Comparison of ENCODE assay signal across 1 cellular context in the genomic region with DNA sequence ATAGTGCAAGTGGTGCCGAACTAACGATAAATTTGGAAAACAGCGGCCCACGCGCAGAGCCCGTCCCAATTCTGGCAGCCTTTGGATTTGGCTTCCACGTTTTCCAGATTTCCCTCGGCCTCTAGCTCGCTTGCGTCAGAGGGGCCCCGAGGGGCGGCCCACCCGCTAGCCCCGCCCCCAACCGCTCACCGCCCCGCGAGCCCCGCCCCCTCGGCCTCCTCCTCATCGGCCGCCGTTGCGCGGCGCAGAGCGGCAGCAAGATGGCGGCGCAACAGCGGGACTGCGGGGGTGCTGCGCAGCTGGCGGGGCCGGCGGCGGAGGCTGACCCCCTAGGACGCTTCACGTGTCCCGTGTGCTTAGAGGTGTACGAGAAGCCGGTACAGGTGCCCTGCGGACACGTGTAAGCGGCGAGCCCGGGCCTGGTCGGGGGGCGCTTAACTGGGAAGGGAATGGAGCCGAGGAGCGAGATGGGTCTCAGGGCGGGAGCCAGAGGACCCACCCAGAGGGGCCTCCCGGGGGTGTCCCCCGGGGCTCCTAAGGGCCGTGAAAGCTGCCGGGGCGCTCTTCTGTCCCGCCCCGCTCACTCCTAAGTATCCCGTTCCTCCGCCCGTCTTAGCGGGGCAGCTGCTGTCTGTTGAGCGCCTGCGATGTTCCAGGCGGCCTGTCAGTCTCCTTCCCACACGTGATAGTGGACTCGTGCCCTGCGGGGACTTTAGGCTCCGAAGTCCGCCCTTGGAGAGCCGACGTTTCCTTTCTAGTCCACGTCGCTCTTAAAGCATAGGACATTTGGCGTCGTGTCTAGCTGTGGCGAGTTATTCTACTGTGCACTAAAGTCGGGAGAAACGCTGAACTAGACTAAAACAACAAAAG.
TF ChIP-seq lines count a peak whose summit lies in the region.

A gene with protein sequence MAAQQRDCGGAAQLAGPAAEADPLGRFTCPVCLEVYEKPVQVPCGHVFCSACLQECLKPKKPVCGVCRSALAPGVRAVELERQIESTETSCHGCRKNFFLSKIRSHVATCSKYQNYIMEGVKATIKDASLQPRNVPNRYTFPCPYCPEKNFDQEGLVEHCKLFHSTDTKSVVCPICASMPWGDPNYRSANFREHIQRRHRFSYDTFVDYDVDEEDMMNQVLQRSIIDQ (plus strand): TSS at position 245 of the 870 bp plus-strand sequence. CDS start 16 bp downstream, at position 261.

TF ChIP-seq in K562, 482 proteins besides CTCF, POLR2A, EP300 and RAD21 (continued from another document and continues in another):
- TF ChIP-seq NRF1 (conservative IDR thresholded peaks at IDR 0.05 in 1 of 2, IDR thresholded peaks at IDR 0.05 in 1 of 2) (peak; percentile 84 to 86), EHMT2 (IDR thresholded peaks at IDR 0.05) (no peak), KAT8 (IDR thresholded peaks at IDR 0.05; ENCODE audit: low read depth) (no peak), FIP1L1 (IDR thresholded peaks at IDR 0.05; ENCODE audit: low read depth, low read length, poor library complexity, severe bottlenecking) (peak; percentile 41), CBFA2T3 (IDR thresholded peaks at IDR 0.05) (peak; percentile 13; the same call in 1 of the 2 replicates), PRPF4 (IDR thresholded peaks at IDR 0.05; ENCODE audit: insufficient read depth, low read depth, low read length, poor library complexity, severe bottlenecking) (no peak), GATAD2A (IDR thresholded peaks at IDR 0.05) (no peak), C11orf30 (IDR thresholded peaks at IDR 0.05; ENCODE audit: low read depth) (peak; percentile 70), HDAC3 (IDR thresholded peaks at IDR 0.05; ENCODE audit: borderline replicate concordance, partially characterized antibody) (no peak), ZBTB17 (CRISPR knock-in tag; IDR thresholded peaks at IDR 0.05) (no peak), PYGO2 (tag; IDR thresholded peaks at IDR 0.05) (no peak), HDAC1 (IDR thresholded peaks at IDR 0.05) (peak in 1 of 2 experiments; percentile 85; a peak in 2 of 4 replicates), HDAC2 (IDR thresholded peaks at IDR 0.05) (no peak), ARNT (IDR thresholded peaks at IDR 0.05) (0 out of 4 replicates have a peak, but pooled peaks have one; percentile 5 to 61), RNF2 (IDR thresholded peaks at IDR 0.05) (0 out of 2 replicates have a peak, but pooled peaks have one; percentile 8), U2AF2 (optimal IDR thresholded peaks at IDR 0.05; ENCODE audit: low read depth, low read length) (no peak), RBM14 (IDR thresholded peaks at IDR 0.05; ENCODE audit: borderline replicate concordance, insufficient read depth, low read depth, low read length) (0 out of 2 replicates have a peak, but pooled peaks have one; percentile 84), CCNT2 (IDR thresholded peaks at IDR 0.05; ENCODE audit: borderline replicate concordance, extremely low read depth, insufficient read length, low read depth, low read length) (peak; percentile 42), MCM7 (IDR thresholded peaks at IDR 0.05) (no peak), TOE1 (IDR thresholded peaks at IDR 0.05; ENCODE audit: borderline replicate concordance) (peak; percentile 86), TOE1 (CRISPR knock-in tag; IDR thresholded peaks at IDR 0.05; ENCODE audit: borderline replicate concordance, low read depth) (no peak), KDM1A (IDR thresholded peaks at IDR 0.05) (no peak), MTF1 (CRISPR knock-in tag; IDR thresholded peaks at IDR 0.05; ENCODE audit: borderline replicate concordance) (no peak)
- TF ChIP-seq, protein P1, sequence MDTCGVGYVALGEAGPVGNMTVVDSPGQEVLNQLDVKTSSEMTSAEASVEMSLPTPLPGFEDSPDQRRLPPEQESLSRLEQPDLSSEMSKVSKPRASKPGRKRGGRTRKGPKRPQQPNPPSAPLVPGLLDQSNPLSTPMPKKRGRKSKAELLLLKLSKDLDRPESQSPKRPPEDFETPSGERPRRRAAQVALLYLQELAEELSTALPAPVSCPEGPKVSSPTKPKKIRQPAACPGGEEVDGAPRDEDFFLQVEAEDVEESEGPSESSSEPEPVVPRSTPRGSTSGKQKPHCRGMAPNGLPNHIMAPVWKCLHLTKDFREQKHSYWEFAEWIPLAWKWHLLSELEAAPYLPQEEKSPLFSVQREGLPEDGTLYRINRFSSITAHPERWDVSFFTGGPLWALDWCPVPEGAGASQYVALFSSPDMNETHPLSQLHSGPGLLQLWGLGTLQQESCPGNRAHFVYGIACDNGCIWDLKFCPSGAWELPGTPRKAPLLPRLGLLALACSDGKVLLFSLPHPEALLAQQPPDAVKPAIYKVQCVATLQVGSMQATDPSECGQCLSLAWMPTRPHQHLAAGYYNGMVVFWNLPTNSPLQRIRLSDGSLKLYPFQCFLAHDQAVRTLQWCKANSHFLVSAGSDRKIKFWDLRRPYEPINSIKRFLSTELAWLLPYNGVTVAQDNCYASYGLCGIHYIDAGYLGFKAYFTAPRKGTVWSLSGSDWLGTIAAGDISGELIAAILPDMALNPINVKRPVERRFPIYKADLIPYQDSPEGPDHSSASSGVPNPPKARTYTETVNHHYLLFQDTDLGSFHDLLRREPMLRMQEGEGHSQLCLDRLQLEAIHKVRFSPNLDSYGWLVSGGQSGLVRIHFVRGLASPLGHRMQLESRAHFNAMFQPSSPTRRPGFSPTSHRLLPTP (IDR thresholded peaks at IDR 0.05; ENCODE audit: borderline replicate concordance, extremely low read depth, insufficient read length) = peak; percentile 54
- TF ChIP-seq, protein P2, sequence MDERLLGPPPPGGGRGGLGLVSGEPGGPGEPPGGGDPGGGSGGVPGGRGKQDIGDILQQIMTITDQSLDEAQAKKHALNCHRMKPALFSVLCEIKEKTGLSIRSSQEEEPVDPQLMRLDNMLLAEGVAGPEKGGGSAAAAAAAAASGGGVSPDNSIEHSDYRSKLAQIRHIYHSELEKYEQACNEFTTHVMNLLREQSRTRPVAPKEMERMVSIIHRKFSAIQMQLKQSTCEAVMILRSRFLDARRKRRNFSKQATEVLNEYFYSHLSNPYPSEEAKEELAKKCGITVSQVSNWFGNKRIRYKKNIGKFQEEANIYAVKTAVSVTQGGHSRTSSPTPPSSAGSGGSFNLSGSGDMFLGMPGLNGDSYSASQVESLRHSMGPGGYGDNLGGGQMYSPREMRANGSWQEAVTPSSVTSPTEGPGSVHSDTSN (CRISPR knock-in tag; IDR thresholded peaks at IDR 0.05; ENCODE audit: low read depth) = no peak
- TF ChIP-seq, protein P2 (tag; conservative IDR thresholded peaks at IDR 0.05; ENCODE audit: low read depth) = 0 out of 2 replicates have a peak, but pooled peaks have one; percentile 35
- TF ChIP-seq, protein P3, sequence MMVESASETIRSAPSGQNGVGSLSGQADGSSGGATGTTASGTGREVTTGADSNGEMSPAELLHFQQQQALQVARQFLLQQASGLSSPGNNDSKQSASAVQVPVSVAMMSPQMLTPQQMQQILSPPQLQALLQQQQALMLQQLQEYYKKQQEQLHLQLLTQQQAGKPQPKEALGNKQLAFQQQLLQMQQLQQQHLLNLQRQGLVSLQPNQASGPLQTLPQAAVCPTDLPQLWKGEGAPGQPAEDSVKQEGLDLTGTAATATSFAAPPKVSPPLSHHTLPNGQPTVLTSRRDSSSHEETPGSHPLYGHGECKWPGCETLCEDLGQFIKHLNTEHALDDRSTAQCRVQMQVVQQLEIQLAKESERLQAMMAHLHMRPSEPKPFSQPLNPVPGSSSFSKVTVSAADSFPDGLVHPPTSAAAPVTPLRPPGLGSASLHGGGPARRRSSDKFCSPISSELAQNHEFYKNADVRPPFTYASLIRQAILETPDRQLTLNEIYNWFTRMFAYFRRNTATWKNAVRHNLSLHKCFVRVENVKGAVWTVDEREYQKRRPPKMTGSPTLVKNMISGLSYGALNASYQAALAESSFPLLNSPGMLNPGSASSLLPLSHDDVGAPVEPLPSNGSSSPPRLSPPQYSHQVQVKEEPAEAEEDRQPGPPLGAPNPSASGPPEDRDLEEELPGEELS (CRISPR knock-in tag; IDR thresholded peaks at IDR 0.05; ENCODE audit: borderline replicate concordance) = 0 out of 2 replicates have a peak, but pooled peaks have one; percentile 64
- TF ChIP-seq, protein P4, sequence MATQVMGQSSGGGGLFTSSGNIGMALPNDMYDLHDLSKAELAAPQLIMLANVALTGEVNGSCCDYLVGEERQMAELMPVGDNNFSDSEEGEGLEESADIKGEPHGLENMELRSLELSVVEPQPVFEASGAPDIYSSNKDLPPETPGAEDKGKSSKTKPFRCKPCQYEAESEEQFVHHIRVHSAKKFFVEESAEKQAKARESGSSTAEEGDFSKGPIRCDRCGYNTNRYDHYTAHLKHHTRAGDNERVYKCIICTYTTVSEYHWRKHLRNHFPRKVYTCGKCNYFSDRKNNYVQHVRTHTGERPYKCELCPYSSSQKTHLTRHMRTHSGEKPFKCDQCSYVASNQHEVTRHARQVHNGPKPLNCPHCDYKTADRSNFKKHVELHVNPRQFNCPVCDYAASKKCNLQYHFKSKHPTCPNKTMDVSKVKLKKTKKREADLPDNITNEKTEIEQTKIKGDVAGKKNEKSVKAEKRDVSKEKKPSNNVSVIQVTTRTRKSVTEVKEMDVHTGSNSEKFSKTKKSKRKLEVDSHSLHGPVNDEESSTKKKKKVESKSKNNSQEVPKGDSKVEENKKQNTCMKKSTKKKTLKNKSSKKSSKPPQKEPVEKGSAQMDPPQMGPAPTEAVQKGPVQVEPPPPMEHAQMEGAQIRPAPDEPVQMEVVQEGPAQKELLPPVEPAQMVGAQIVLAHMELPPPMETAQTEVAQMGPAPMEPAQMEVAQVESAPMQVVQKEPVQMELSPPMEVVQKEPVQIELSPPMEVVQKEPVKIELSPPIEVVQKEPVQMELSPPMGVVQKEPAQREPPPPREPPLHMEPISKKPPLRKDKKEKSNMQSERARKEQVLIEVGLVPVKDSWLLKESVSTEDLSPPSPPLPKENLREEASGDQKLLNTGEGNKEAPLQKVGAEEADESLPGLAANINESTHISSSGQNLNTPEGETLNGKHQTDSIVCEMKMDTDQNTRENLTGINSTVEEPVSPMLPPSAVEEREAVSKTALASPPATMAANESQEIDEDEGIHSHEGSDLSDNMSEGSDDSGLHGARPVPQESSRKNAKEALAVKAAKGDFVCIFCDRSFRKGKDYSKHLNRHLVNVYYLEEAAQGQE (CRISPR knock-in tag; IDR thresholded peaks at IDR 0.05; ENCODE audit: low read depth) = peak; percentile 45; the same call in 1 of the 2 replicates
- TF ChIP-seq, protein P5, sequence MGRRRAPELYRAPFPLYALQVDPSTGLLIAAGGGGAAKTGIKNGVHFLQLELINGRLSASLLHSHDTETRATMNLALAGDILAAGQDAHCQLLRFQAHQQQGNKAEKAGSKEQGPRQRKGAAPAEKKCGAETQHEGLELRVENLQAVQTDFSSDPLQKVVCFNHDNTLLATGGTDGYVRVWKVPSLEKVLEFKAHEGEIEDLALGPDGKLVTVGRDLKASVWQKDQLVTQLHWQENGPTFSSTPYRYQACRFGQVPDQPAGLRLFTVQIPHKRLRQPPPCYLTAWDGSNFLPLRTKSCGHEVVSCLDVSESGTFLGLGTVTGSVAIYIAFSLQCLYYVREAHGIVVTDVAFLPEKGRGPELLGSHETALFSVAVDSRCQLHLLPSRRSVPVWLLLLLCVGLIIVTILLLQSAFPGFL (CRISPR knock-in tag; IDR thresholded peaks at IDR 0.05) = no peak
- TF ChIP-seq, protein P6, sequence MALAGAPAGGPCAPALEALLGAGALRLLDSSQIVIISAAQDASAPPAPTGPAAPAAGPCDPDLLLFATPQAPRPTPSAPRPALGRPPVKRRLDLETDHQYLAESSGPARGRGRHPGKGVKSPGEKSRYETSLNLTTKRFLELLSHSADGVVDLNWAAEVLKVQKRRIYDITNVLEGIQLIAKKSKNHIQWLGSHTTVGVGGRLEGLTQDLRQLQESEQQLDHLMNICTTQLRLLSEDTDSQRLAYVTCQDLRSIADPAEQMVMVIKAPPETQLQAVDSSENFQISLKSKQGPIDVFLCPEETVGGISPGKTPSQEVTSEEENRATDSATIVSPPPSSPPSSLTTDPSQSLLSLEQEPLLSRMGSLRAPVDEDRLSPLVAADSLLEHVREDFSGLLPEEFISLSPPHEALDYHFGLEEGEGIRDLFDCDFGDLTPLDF (CRISPR knock-in tag; IDR thresholded peaks at IDR 0.05) = peak; percentile 64; the same call in 1 of the 2 replicates
- TF ChIP-seq, protein P7, sequence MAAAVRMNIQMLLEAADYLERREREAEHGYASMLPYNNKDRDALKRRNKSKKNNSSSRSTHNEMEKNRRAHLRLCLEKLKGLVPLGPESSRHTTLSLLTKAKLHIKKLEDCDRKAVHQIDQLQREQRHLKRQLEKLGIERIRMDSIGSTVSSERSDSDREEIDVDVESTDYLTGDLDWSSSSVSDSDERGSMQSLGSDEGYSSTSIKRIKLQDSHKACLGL (CRISPR knock-in tag; IDR thresholded peaks at IDR 0.05; ENCODE audit: borderline replicate concordance, poor library complexity, severe bottlenecking) = no peak
- TF ChIP-seq, protein P8, sequence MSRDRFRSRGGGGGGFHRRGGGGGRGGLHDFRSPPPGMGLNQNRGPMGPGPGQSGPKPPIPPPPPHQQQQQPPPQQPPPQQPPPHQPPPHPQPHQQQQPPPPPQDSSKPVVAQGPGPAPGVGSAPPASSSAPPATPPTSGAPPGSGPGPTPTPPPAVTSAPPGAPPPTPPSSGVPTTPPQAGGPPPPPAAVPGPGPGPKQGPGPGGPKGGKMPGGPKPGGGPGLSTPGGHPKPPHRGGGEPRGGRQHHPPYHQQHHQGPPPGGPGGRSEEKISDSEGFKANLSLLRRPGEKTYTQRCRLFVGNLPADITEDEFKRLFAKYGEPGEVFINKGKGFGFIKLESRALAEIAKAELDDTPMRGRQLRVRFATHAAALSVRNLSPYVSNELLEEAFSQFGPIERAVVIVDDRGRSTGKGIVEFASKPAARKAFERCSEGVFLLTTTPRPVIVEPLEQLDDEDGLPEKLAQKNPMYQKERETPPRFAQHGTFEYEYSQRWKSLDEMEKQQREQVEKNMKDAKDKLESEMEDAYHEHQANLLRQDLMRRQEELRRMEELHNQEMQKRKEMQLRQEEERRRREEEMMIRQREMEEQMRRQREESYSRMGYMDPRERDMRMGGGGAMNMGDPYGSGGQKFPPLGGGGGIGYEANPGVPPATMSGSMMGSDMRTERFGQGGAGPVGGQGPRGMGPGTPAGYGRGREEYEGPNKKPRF (IDR thresholded peaks at IDR 0.05; ENCODE audit: low read depth, low read length) = no peak
- TF ChIP-seq, protein P9, sequence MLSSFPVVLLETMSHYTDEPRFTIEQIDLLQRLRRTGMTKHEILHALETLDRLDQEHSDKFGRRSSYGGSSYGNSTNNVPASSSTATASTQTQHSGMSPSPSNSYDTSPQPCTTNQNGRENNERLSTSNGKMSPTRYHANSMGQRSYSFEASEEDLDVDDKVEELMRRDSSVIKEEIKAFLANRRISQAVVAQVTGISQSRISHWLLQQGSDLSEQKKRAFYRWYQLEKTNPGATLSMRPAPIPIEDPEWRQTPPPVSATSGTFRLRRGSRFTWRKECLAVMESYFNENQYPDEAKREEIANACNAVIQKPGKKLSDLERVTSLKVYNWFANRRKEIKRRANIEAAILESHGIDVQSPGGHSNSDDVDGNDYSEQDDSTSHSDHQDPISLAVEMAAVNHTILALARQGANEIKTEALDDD (IDR thresholded peaks at IDR 0.05) = no peak
